In genomic region chr13:28753208-28753892, GRCh38 we compare ENCODE assay signal across 8 cellular contexts. TPM values are rescaled to one million over a fixed set of nuclear protein-coding genes. Genes with fewer than 3 reads are reported as not detected.
DNase-seq lines count a peak whose midpoint lies in the region; ATAC-seq and TF ChIP-seq lines count a peak whose summit lies in the region.

No MANE protein-coding gene starts in this region.

- H3K4me1 Mint-ChIP-seq in activated T-cell treated with anti-CD3 and anti-CD28 coated beads, Interleukin-2, amount 50 U/mL, for 4 hours (ENCODE audit: low read depth) = peaks cover 13% of the 10 kb centered on the region

- WGBS in heart left ventricle, 4 donors = 51 to 57% (median 56%) methylated on average over 5 of the region's 5 CpGs

- no peaks in the 10 kb centered on the region for H3K36me3 Mint-ChIP-seq in activated T-cell treated with anti-CD3 and anti-CD28 coated beads, Interleukin-2, amount 50 U/mL, for 4 hours (ENCODE audit: insufficient read depth)

- TF ChIP-seq POLR2A in HCT116 (IDR thresholded peaks at IDR 0.05; ENCODE audit: borderline replicate concordance, extremely low read depth, insufficient read depth, insufficient read length) (no peak), heart left ventricle (IDR thresholded peaks at IDR 0.05) (no peak)

- TF ChIP-seq RAD21 in HCT116 (IDR thresholded peaks at IDR 0.05; ENCODE audit: low read depth) = no peak

- H3K4me2 ChIP-seq in HCT116 (ENCODE audit: low read length) = peak overlapping the region; percentile 38

- H3K4me1 ChIP-seq in HCT116 (ENCODE audit: control insufficient read depth in 1 of 2, insufficient read depth in 2 of 2, low read length in 2 of 2) (peaks cover 25 to 27% of the 10 kb centered on the region in 2 experiments), heart left ventricle (peaks cover 0 to 48% (median 18%) of the 10 kb centered on the region in 12 donors)

- no peaks in the 10 kb centered on the region for H4K20me1 ChIP-seq in HCT116 (ENCODE audit: insufficient read depth)

- peak; percentile 92 for ATAC-seq in HCT116
- ATAC-seq in heart left ventricle = peak; percentile 64 to 82 (median 74)
- ATAC-seq in activated T-cell treated with anti-CD3 and anti-CD28 coated beads, Interleukin-2, amount 50 U/mL, for 4 hours = no peak
- ATAC-seq in HG03095 (IDR thresholded peaks at IDR 0.05; ENCODE audit: unreplicated experiment) = no peak

- CTCF ChIA-PET in HCT116 (lab: Charles Lee) = interaction anchor here (1.3 kb wide), 1 partner anchor 43 kb away, joined by 6 read pairs; no protein-coding TSS in a partner anchor

- H3K9ac ChIP-seq in HCT116 (ENCODE audit: low read length) = peak overlapping the region; percentile 37

- DNase-seq in HCT116 (ENCODE audit: low read depth, low spot score) = peak; percentile 76
- peak; percentile 41 for DNase-seq in T1000 (lab: John Stamatoyannopoulos, UW)
- peak; percentile 44 to 69 (median 61) for DNase-seq in heart left ventricle
- peak; percentile 80 for DNase-seq in smooth muscle cell of the brain vasculature (ENCODE audit: low read depth, low spot score)
- DNase-seq in activated T-cell treated with anti-CD3 and anti-CD28 coated beads, Interleukin-2, amount 50 U/mL, for 4 hours = no peak
- no peak for DNase-seq in RPMI8226
- no peak for DNase-seq in NCI-H187 (lab: John Stamatoyannopoulos, UW)

- no peaks in the 10 kb centered on the region for H3K79me2 ChIP-seq in HCT116 (ENCODE audit: insufficient read depth, low read length)

- no peak overlapping the region for H3K4me3 Mint-ChIP-seq in activated T-cell treated with anti-CD3 and anti-CD28 coated beads, Interleukin-2, amount 50 U/mL, for 4 hours

- H3K27me3 Mint-ChIP-seq in activated T-cell treated with anti-CD3 and anti-CD28 coated beads, Interleukin-2, amount 50 U/mL, for 4 hours (ENCODE audit: low read depth) = no peaks in the 10 kb centered on the region

- H3K9me3 ChIP-seq in HCT116 (ENCODE audit: control insufficient read depth in 1 of 2, insufficient read depth in 1 of 2, low read depth in 1 of 2, low read length in 2 of 2) = peaks cover 0 to 5% of the 10 kb centered on the region in 2 experiments; a peak in 2 of 4 replicates
- H3K9me3 ChIP-seq in heart left ventricle = peaks cover 0 to 9% (median 5%) of the 10 kb centered on the region in 12 donors

- H2AFZ ChIP-seq in HCT116 (ENCODE audit: low read depth, low read length, poor library complexity, severe bottlenecking) = peak overlapping the region; percentile 91

- no TSS peak for BruUV-seq in HCT116 (replicated peaks; lab: Mats Ljungman, UMichigan)

- no peak for TF ChIP-seq CTCF in HCT116 (IDR thresholded peaks at IDR 0.05 in 2 of 3, conservative IDR thresholded peaks at IDR 0.05 in 1 of 3; ENCODE audit: borderline replicate concordance in 1 of 3, insufficient read depth in 1 of 3, low read depth in 2 of 3, low read length in 2 of 3)
- peak in 2 of 12 donors; percentile 10 to 18 for TF ChIP-seq CTCF in heart left ventricle (IDR thresholded peaks at IDR 0.05)

- no peak overlapping the region for H3K4me3 ChIP-seq in HCT116 (replicated peaks in 1 of 2; ENCODE audit: low read depth in 1 of 2, low read length in 2 of 2)
- H3K4me3 ChIP-seq in heart left ventricle = no peak overlapping the region

- no peaks in the 10 kb centered on the region for H3K27me3 ChIP-seq in HCT116 (ENCODE audit: insufficient read depth, low read length)
- no peaks in the 10 kb centered on the region for H3K27me3 ChIP-seq in heart left ventricle

- H3K27ac ChIP-seq in HCT116 (ENCODE audit: low read depth, low read length) (peak overlapping the region; percentile 66), heart left ventricle (peak overlapping the region in 11 of 12 donors; percentile 60 to 89 (median 80))

- H3K9me3 Mint-ChIP-seq in activated T-cell treated with anti-CD3 and anti-CD28 coated beads, Interleukin-2, amount 50 U/mL, for 4 hours = no peaks in the 10 kb centered on the region

- POLR2A ChIA-PET in HCT116 (lab: Charles Lee) = no interaction called here

- intact Hi-C loops in HCT116 (cut with micrococcal nuclease) (no loop called here), heart left ventricle (cut with DNase I) (loop anchor here in 2 of 10 donors (5.0 kb wide), 2 partner anchors 36 to 44 kb away; partner anchors contain the start of gene SLC46A3 (in 1 of the 2))

- no peaks in the 10 kb centered on the region for H3K9me2 ChIP-seq in HCT116 (ENCODE audit: insufficient read depth)

- no peaks in the 10 kb centered on the region for H3K36me3 ChIP-seq in HCT116 (ENCODE audit: control insufficient read depth in 1 of 2, insufficient read depth in 2 of 2, low read length in 2 of 2)
- no peaks in the 10 kb centered on the region for H3K36me3 ChIP-seq in heart left ventricle

- RAD21 ChIA-PET in HCT116 (lab: Charles Lee; ENCODE audit: low non-redundant PET in 1 of 2, low total read pairs in 2 of 2, uncharacterized antibody in 2 of 2, unreplicated experiment in 2 of 2) = no interaction called here

TF ChIP-seq in HCT116, 20 proteins besides CTCF, POLR2A, EP300 and RAD21:
- TF ChIP-seq ATF3 (IDR thresholded peaks at IDR 0.05) = no peak
- TF ChIP-seq ZFX (IDR thresholded peaks at IDR 0.05) = peak; percentile 32
- TF ChIP-seq SP1 (IDR thresholded peaks at IDR 0.05; ENCODE audit: low read depth) = peak; percentile 44
- TF ChIP-seq MAX (IDR thresholded peaks at IDR 0.05) = peak; percentile 94
- TF ChIP-seq CBX3 (IDR thresholded peaks at IDR 0.05; ENCODE audit: low read depth) = peak; percentile 85
- no peak for TF ChIP-seq TCF7L2 (IDR thresholded peaks at IDR 0.05; ENCODE audit: borderline replicate concordance, extremely low read depth, insufficient read depth, insufficient read length)
- TF ChIP-seq FOSL1 (IDR thresholded peaks at IDR 0.05; ENCODE audit: low read depth) = peak; percentile 61
- TF ChIP-seq JUND (IDR thresholded peaks at IDR 0.05) = peak; percentile 45; the same call in 1 of the 2 replicates
TF ChIP-seq in HCT116: peak in this region for 6.

RNA-seq across cellular contexts. Expression of gene SLC46A3, which starts 34.6 kb away (rescaled TPM):
- total RNA-seq in HCT116 (2021; ENCODE audit: unreplicated experiment) = 0.93 TPM
- polyA plus RNA-seq in HCT116 (2012) = 0.62 and 0.87 TPM in 2 replicates
- 10 to 100 TPM; 11.5 to 18.1 (median 16.2) TPM for total RNA-seq in heart left ventricle
- 10 to 100 TPM; 11.1 to 17.0 TPM for polyA plus RNA-seq in heart left ventricle
- total RNA-seq in activated T-cell treated with anti-CD3 and anti-CD28 coated beads, Interleukin-2, amount 50 U/mL, for 4 hours = 1 to 10 TPM; 3.3 to 3.5 (median 3.5) TPM

Comparison
In these comparisons a context has a peak if more than half of its experiments do, and no peak if none do; other contexts are left out.
1. ATAC-seq: peak in HCT116 (single experiment) and heart left ventricle (4 of 4); none in activated T-cell treated with anti-CD3 and anti-CD28 coated beads, Interleukin-2, amount 50 U/mL, for 4 hours (0 of 2) and HG03095 (single experiment).
2. DNase-seq: peak in HCT116 (single experiment), T1000 (single experiment), heart left ventricle (5 of 5) and smooth muscle cell of the brain vasculature (single experiment); none in activated T-cell treated with anti-CD3 and anti-CD28 coated beads, Interleukin-2, amount 50 U/mL, for 4 hours (single experiment), RPMI8226 (single experiment) and NCI-H187 (0 of 2).